8 cellular contexts compared by ENCODE assay signal in genomic region chr1:44405804-44406743, GRCh38. TPM values are rescaled to one million over a fixed set of nuclear protein-coding genes. Genes with fewer than 3 reads are reported as not detected.
DNase-seq lines count a peak whose midpoint lies in the region; ATAC-seq lines count a peak whose summit lies in the region.

No MANE protein-coding gene starts in this region.

- H3K27me3 Mint-ChIP-seq in T-cell: peaks cover 31 to 58% of the 10 kb centered on the region in 2 donors
- H3K27me3 Mint-ChIP-seq in naive thymus-derived CD4-positive, alpha-beta T cell: peaks cover 34 to 59% (median 44%) of the 10 kb centered on the region in 5 donors

- CTCF ChIA-PET in T-cell (lab: Charles Lee): no interaction called here
- CTCF ChIA-PET in naive thymus-derived CD4-positive, alpha-beta T cell (lab: Charles Lee): interaction anchor here (0.6 to 0.7 kb wide), 2 partner anchors 11 to 12 kb away, joined by 3 read pairs; no protein-coding TSS in a partner anchor

- H3K9me3 ChIP-seq in effector memory CD4-positive, alpha-beta T cell (ENCODE audit: control insufficient read depth, low read length): no peaks in the 10 kb centered on the region
- no peaks in the 10 kb centered on the region for H3K9me3 ChIP-seq in naive thymus-derived CD4-positive, alpha-beta T cell (ENCODE audit: control insufficient read depth in 2 of 3, low read length in 3 of 3)

- H3K36me3 ChIP-seq in effector memory CD4-positive, alpha-beta T cell (ENCODE audit: control insufficient read depth, insufficient read depth, low read length): no peaks in the 10 kb centered on the region
- H3K36me3 ChIP-seq in naive thymus-derived CD4-positive, alpha-beta T cell (ENCODE audit: control insufficient read depth in 2 of 3, insufficient read depth in 3 of 3, low read length in 3 of 3): no peaks in the 10 kb centered on the region

- DNase-seq in NCI-H82 (lab: John Stamatoyannopoulos, UW) (peak; percentile 38), NCI-H82 treated with DMSO at 0.1 percent for 48 hours (lab: John Stamatoyannopoulos, UW; ENCODE audit: unreplicated experiment) (no peak), T-cell (peak in 10 of 34 experiments; percentile 10 to 42 (median 18)), NCI-H187 (lab: John Stamatoyannopoulos, UW) (no peak)
- DNase-seq in effector memory CD4-positive, alpha-beta T cell: no peak
- peak in 3 of 9 donors; percentile 20 to 44 (median 34) for DNase-seq in naive thymus-derived CD4-positive, alpha-beta T cell

- H3K27ac ChIP-seq in effector memory CD4-positive, alpha-beta T cell (ENCODE audit: insufficient read depth, low read length, poor library complexity, severe bottlenecking): no peak overlapping the region
- H3K27ac ChIP-seq in naive thymus-derived CD4-positive, alpha-beta T cell (ENCODE audit: low read depth, low read length): no peak overlapping the region

- H3K9me3 Mint-ChIP-seq in T-cell: no peaks in the 10 kb centered on the region
- H3K9me3 Mint-ChIP-seq in naive thymus-derived CD4-positive, alpha-beta T cell: peaks cover 0 to 6% (median 0%) of the 10 kb centered on the region in 11 donors

- no peak overlapping the region for H3K27ac Mint-ChIP-seq in T-cell
- no peak overlapping the region for H3K27ac Mint-ChIP-seq in naive thymus-derived CD4-positive, alpha-beta T cell

- intact Hi-C loops in naive thymus-derived CD4-positive, alpha-beta T cell (cut with micrococcal nuclease): loop anchor here in 1 of 2 donors (1.0 kb wide), 1 partner anchor 51 kb away; the partner anchor contains the start of gene ERI3

- H3K36me3 Mint-ChIP-seq in T-cell: no peaks in the 10 kb centered on the region
- H3K36me3 Mint-ChIP-seq in naive thymus-derived CD4-positive, alpha-beta T cell: no peaks in the 10 kb centered on the region

- peak overlapping the region; percentile 58 for H3K4me3 ChIP-seq in effector memory CD4-positive, alpha-beta T cell (ENCODE audit: insufficient read depth, low read depth, low read length, poor library complexity, severe bottlenecking)
- peak overlapping the region; percentile 66 for H3K4me3 ChIP-seq in naive thymus-derived CD4-positive, alpha-beta T cell (ENCODE audit: low read length)

- H3K4me3 Mint-ChIP-seq in T-cell: peak overlapping the region; percentile 80 to 94 (median 82)
- peak overlapping the region; percentile 80 to 95 (median 89) for H3K4me3 Mint-ChIP-seq in naive thymus-derived CD4-positive, alpha-beta T cell

- POLR2A ChIA-PET in T-cell (lab: Charles Lee): no interaction called here
- POLR2A ChIA-PET in naive thymus-derived CD4-positive, alpha-beta T cell (lab: Charles Lee): no interaction called here

- peak; percentile 63 to 72 (median 68) for ATAC-seq in T-cell (replicated peaks in 1 of 4)
- ATAC-seq in naive thymus-derived CD4-positive, alpha-beta T cell: peak; percentile 47
- ATAC-seq in HG03196 (IDR thresholded peaks at IDR 0.05; ENCODE audit: unreplicated experiment): no peak
- ATAC-seq in GM18873 (IDR thresholded peaks at IDR 0.05; ENCODE audit: low FRiP score, unreplicated experiment): no peak

- peaks cover 29 to 42% (median 36%) of the 10 kb centered on the region in 3 donors for H3K4me1 Mint-ChIP-seq in T-cell
- H3K4me1 Mint-ChIP-seq in naive thymus-derived CD4-positive, alpha-beta T cell: peaks cover 17 to 38% (median 29%) of the 10 kb centered on the region in 7 donors

- peaks cover 67% of the 10 kb centered on the region for H3K27me3 ChIP-seq in effector memory CD4-positive, alpha-beta T cell (replicated peaks; ENCODE audit: control insufficient read depth, insufficient read depth, low read length, poor library complexity, severe bottlenecking)
- H3K27me3 ChIP-seq in naive thymus-derived CD4-positive, alpha-beta T cell (ENCODE audit: control insufficient read depth in 2 of 2, insufficient read depth in 2 of 2, low read length in 2 of 2): peaks cover 25 to 53% of the 10 kb centered on the region in 2 donors

- peaks cover 37% of the 10 kb centered on the region for H3K4me1 ChIP-seq in effector memory CD4-positive, alpha-beta T cell (ENCODE audit: control insufficient read depth, insufficient read depth, low read length, poor library complexity, severe bottlenecking)
- H3K4me1 ChIP-seq in naive thymus-derived CD4-positive, alpha-beta T cell (ENCODE audit: control insufficient read depth in 2 of 2, insufficient read depth in 2 of 2, low read length in 2 of 2): peaks cover 10 to 33% of the 10 kb centered on the region in 2 donors

RNA-seq across cellular contexts. Expression of gene RNF220, which starts 1.0 kb away (rescaled TPM):
- total RNA-seq in T-cell: 100 to 1,000 TPM in 4 of 5 donors, 10 to 100 TPM in 1; 97.1 to 138 (median 127) TPM
- total RNA-seq in naive thymus-derived CD4-positive, alpha-beta T cell: 100 to 1,000 TPM in 2 of 5 experiments, 10 to 100 TPM in 3; 84.0 to 127 (median 95.9) TPM
- 100 to 1,000 TPM in 1 of 2 donors, 10 to 100 TPM in 1; 83.1 to 125 TPM for polyA plus RNA-seq in naive thymus-derived CD4-positive, alpha-beta T cell

RNA-seq across cellular contexts. Expression of gene ERI3, which starts 51.0 kb away (rescaled TPM):
- 10 to 100 TPM; 29.3 to 39.4 (median 33.0) TPM for total RNA-seq in T-cell
- total RNA-seq in naive thymus-derived CD4-positive, alpha-beta T cell: 10 to 100 TPM; 28.7 to 37.7 (median 36.2) TPM
- 10 to 100 TPM; 33.6 to 40.4 TPM for polyA plus RNA-seq in naive thymus-derived CD4-positive, alpha-beta T cell

Comparison
In these comparisons a context has a peak if more than half of its experiments do, and no peak if none do; other contexts are left out.
1. ATAC-seq: peak in T-cell (4 of 4) and naive thymus-derived CD4-positive, alpha-beta T cell (single experiment); none in HG03196 (single experiment) and GM18873 (single experiment).